Comparison of ENCODE assay signal across 17 cellular contexts in genomic region chr11:27396259-27396839, GRCh38. TPM values are rescaled to one million over a fixed set of nuclear protein-coding genes. Genes with fewer than 3 reads are reported as not detected.
DNase-seq lines count a peak whose midpoint lies in the region; ATAC-seq and TF ChIP-seq lines count a peak whose summit lies in the region.
"Had no signal": no experiment of that assay in that cellular context is flagged by ENCODE, and none has a peak within 500 bp of the region (broad histone marks: within the 10 kb centered on the region; RNA-seq: fewer than 3 reads in every experiment).

No MANE protein-coding gene starts in this region.

- H3K9me3 Mint-ChIP-seq in endodermal cell, result no peaks in the 10 kb centered on the region
- no peaks in the 10 kb centered on the region for H3K9me3 Mint-ChIP-seq in nephron progenitor cell
- no peaks in the 10 kb centered on the region for H3K9me3 Mint-ChIP-seq in stimulated activated memory B cell treated with anti-CD40 and anti-IgM and Interleukin-4, amounts not matched to agents 10 μg/mL and 1 μg/mL and 100 μg/mL, for 72 hours
- H3K9me3 Mint-ChIP-seq: T-cell had no signal

- H3K4me3 ChIP-seq in right cardiac atrium (ENCODE audit: low read length) (no peak overlapping the region), right atrium auricular region (no peak overlapping the region), endodermal cell (ENCODE audit: low read length) (peak overlapping the region; percentile 70)
- H3K4me3 ChIP-seq: heart left ventricle had no signal

- peak overlapping the region; percentile 40 for H3K4me3 Mint-ChIP-seq in endodermal cell
- peak overlapping the region; percentile 43 for H3K4me3 Mint-ChIP-seq in nephron progenitor cell
- no peak overlapping the region for H3K4me3 Mint-ChIP-seq in stimulated activated memory B cell treated with anti-CD40 and anti-IgM and Interleukin-4, amounts not matched to agents 10 μg/mL and 1 μg/mL and 100 μg/mL, for 72 hours
- H3K4me3 Mint-ChIP-seq: CD14-positive monocyte, T-cell had no signal

- peak overlapping the region; percentile 45 for H3K9ac ChIP-seq in endodermal cell (ENCODE audit: extremely low read depth, low read length, poor library complexity, severe bottlenecking)

- ATAC-seq in right cardiac atrium (no peak), HG02885 (IDR thresholded peaks at IDR 0.05; ENCODE audit: poor library complexity, unreplicated experiment) (no peak)
- ATAC-seq in stimulated activated memory B cell treated with anti-CD40 and anti-IgM and Interleukin-4, amounts not matched to agents 10 μg/mL and 1 μg/mL and 100 μg/mL, for 72 hours, result no peak
- no peak for ATAC-seq in stimulated activated naive CD8-positive, alpha-beta T cell treated with anti-CD3 and anti-CD28 coated beads, Interleukin-15, Interleukin-2, amounts not matched to agents 100 U/mL and 50 U/mL, for 24 hours
- ATAC-seq: T-cell had no signal

- H3K4me1 Mint-ChIP-seq in endodermal cell, result peaks cover 63% of the 10 kb centered on the region
- peaks cover 75% of the 10 kb centered on the region for H3K4me1 Mint-ChIP-seq in nephron progenitor cell
- no peaks in the 10 kb centered on the region for H3K4me1 Mint-ChIP-seq in stimulated activated memory B cell treated with anti-CD40 and anti-IgM and Interleukin-4, amounts not matched to agents 10 μg/mL and 1 μg/mL and 100 μg/mL, for 72 hours
- H3K4me1 Mint-ChIP-seq: CD14-positive monocyte, T-cell had no signal

- peaks cover 9% of the 10 kb centered on the region for H3K4me1 ChIP-seq in right cardiac atrium (ENCODE audit: control insufficient read depth, insufficient read depth, low read length)
- peaks cover 0 to 61% of the 10 kb centered on the region in 2 donors for H3K4me1 ChIP-seq in right atrium auricular region
- H3K4me1 ChIP-seq in endodermal cell (ENCODE audit: control insufficient read depth, insufficient read depth, low read length), result peaks cover 20% of the 10 kb centered on the region

- TF ChIP-seq CTCF in right atrium auricular region (IDR thresholded peaks at IDR 0.05) (no peak), endodermal cell (conservative IDR thresholded peaks at IDR 0.05) (no peak), nephron progenitor cell (IDR thresholded peaks at IDR 0.05) (no peak)

- peak overlapping the region; percentile 7 for H3K27ac ChIP-seq in right cardiac atrium (ENCODE audit: low read length)
- peak overlapping the region in 1 of 2 donors; percentile 31 for H3K27ac ChIP-seq in right atrium auricular region
- H3K27ac ChIP-seq in endodermal cell (ENCODE audit: low read depth, low read length), result no peak overlapping the region
- H3K27ac ChIP-seq: RWPE1 had no signal

- H3K9me3 ChIP-seq in right cardiac atrium (ENCODE audit: control insufficient read depth, low read length) (no peaks in the 10 kb centered on the region), right atrium auricular region (no peaks in the 10 kb centered on the region), endodermal cell (ENCODE audit: control insufficient read depth, low read length) (no peaks in the 10 kb centered on the region)
- H3K9me3 ChIP-seq: heart left ventricle had no signal

- WGBS in right cardiac atrium, result 67% methylated on average over 3 of the region's 3 CpGs
- 87 to 100% methylated on average over 1 to 2 of the region's 3 CpGs for WGBS in endodermal cell (ENCODE audit: insufficient coverage in 1 of 2, insufficient read length in 1 of 2), 2 experiments

- H3K36me3 ChIP-seq in right atrium auricular region, result no peaks in the 10 kb centered on the region
- peaks cover 29% of the 10 kb centered on the region for H3K36me3 ChIP-seq in endodermal cell (ENCODE audit: control insufficient read depth, insufficient read depth, low read length)
- H3K36me3 ChIP-seq: heart left ventricle had no signal

- intact Hi-C loops in right cardiac atrium (cut with DNase I), result loop anchor here in 3 of 4 donors (10.0 kb wide), 2 partner anchors 68 to 212 kb away; no protein-coding TSS in a partner anchor

- DNase-seq in right cardiac atrium (no peak), right atrium auricular region (ENCODE audit: low spot score) (no peak), endodermal cell (no peak), nephron progenitor cell (no peak), NCI-H187 treated with DMSO at 0.1 percent for 48 hours (lab: John Stamatoyannopoulos, UW) (no peak)
- no peak for DNase-seq in stimulated activated naive CD8-positive, alpha-beta T cell treated with anti-CD3 and anti-CD28 coated beads, Interleukin-15, Interleukin-2, amounts not matched to agents 100 U/mL and 50 U/mL, for 24 hours
- DNase-seq: activated CD4-positive, alpha-beta T cell treated with anti-CD3 and anti-CD28 coated beads, Interleukin-2, amount 50 U/mL, for 48 hours; activated naive CD4-positive, alpha-beta T cell treated with anti-CD3 and anti-CD28 coated beads, Interleukin-2, amount 50 U/mL, for 16 hours; activated T-cell treated with anti-CD3 and anti-CD28 coated beads, Interleukin-2, amount 50 U/mL, for 1 hour; DMS153; heart left ventricle; NCI-H2227 treated with DMSO at 0.1 percent for 48 hours; T-cell had no signal

- H3K27me3 Mint-ChIP-seq in endodermal cell (ENCODE audit: insufficient read depth) (peaks cover 11% of the 10 kb centered on the region), nephron progenitor cell (ENCODE audit: low read depth, poor library complexity) (no peaks in the 10 kb centered on the region)
- no peaks in the 10 kb centered on the region for H3K27me3 Mint-ChIP-seq in stimulated activated memory B cell treated with anti-CD40 and anti-IgM and Interleukin-4, amounts not matched to agents 10 μg/mL and 1 μg/mL and 100 μg/mL, for 72 hours

- no peaks in the 10 kb centered on the region for H3K27me3 ChIP-seq in right cardiac atrium (ENCODE audit: control insufficient read depth, insufficient read depth)
- no peaks in the 10 kb centered on the region for H3K27me3 ChIP-seq in right atrium auricular region
- no peaks in the 10 kb centered on the region for H3K27me3 ChIP-seq in endodermal cell (ENCODE audit: control insufficient read depth, insufficient read depth, low read length, poor library complexity, severe bottlenecking)
- H3K27me3 ChIP-seq: heart left ventricle had no signal

- H3K36me3 Mint-ChIP-seq in endodermal cell (ENCODE audit: low read depth) (peaks cover 10% of the 10 kb centered on the region), nephron progenitor cell (ENCODE audit: low read depth) (peaks cover 13% of the 10 kb centered on the region)
- no peaks in the 10 kb centered on the region for H3K36me3 Mint-ChIP-seq in stimulated activated memory B cell treated with anti-CD40 and anti-IgM and Interleukin-4, amounts not matched to agents 10 μg/mL and 1 μg/mL and 100 μg/mL, for 72 hours
- H3K36me3 Mint-ChIP-seq: CD14-positive monocyte, T-cell had no signal

- peak overlapping the region; percentile 91 for H3K27ac Mint-ChIP-seq in endodermal cell
- H3K27ac Mint-ChIP-seq in nephron progenitor cell, result peak overlapping the region; percentile 96
- H3K27ac Mint-ChIP-seq in stimulated activated memory B cell treated with anti-CD40 and anti-IgM and Interleukin-4, amounts not matched to agents 10 μg/mL and 1 μg/mL and 100 μg/mL, for 72 hours, result no peak overlapping the region
- H3K27ac Mint-ChIP-seq: CD14-positive monocyte, T-cell had no signal

RNA-seq across cellular contexts. Expression of gene CCDC34, which starts 33.3 kb away (rescaled TPM):
- total RNA-seq in right cardiac atrium (1 to 10 TPM; 3.3 to 4.4 (median 4.1) TPM), right atrium auricular region (1 to 10 TPM in 1 of 2 donors, not detected in 1; 2.6 TPM), endodermal cell (10 to 100 TPM; 26.2 to 38.1 TPM)
- polyA plus RNA-seq in right cardiac atrium, result 2.1 TPM
- polyA plus RNA-seq in endodermal cell (2013, experiment 1 of 2), result 33.4 TPM
- 34.7 TPM for polyA plus RNA-seq in endodermal cell (2013, experiment 2 of 2)

Comparison
In these comparisons a context has a peak if more than half of its experiments do, and no peak if none do; other contexts are left out.
1. RNA of gene CCDC34, which starts 33.3 kb away (total RNA-seq): 26.2 to 38.1 TPM in endodermal cell; 3.3 to 4.4 TPM in right cardiac atrium and 2.6 TPM in right atrium auricular region; every median in the first group is over 4 times any median in the second.